In the genomic region with DNA sequence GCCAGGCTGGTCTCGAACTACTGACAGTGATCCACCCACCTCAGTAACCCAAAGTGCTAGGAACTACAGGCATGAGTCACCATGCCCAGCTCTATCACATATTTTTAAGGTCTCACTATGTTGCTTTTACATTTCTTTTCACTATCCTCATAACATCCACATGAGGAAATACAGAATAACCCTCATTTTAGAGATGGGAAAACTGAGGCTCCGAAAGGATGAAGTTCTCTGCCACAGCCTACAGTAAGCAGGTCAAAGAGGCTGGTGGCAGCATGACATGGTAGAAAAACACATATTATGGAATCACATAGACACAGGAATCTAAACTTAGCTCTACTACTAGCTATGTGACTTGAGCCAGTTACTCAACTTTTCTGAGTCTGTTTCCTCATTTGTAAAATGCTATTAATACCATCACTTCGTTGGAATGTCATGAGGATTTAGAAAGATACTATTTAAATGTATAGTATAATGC, we compare ENCODE assay signal across 1 cellular context.
TF ChIP-seq lines count a peak whose summit lies in the region.

No MANE protein-coding gene starts in this region.

TF ChIP-seq in GM12878, 131 proteins besides CTCF, POLR2A, EP300 and RAD21 (continued from another document):
- no peak for TF ChIP-seq NKRF (conservative IDR thresholded peaks at IDR 0.05)
